ENCODE assay signal across 8 cellular contexts in genomic region chr10:34638405-34639054, GRCh38.
DNase-seq lines count a peak whose midpoint lies in the region; ATAC-seq and TF ChIP-seq lines count a peak whose summit lies in the region.

No MANE protein-coding gene starts in this region.

- DNase-seq in DMS153 treated with DMSO at 0.1 percent for 48 hours (lab: John Stamatoyannopoulos, UW; ENCODE audit: unreplicated experiment): peak; percentile 8
- DNase-seq in DMS153 (lab: John Stamatoyannopoulos, UW): no peak
- peak; percentile 29 for DNase-seq in NCI-H748 treated with DMSO at 0.1 percent for 48 hours (lab: John Stamatoyannopoulos, UW)
- peak; percentile 31 to 35 for DNase-seq in activated CD8-positive, alpha-beta memory T cell treated with anti-CD3 and anti-CD28 coated beads for 4 hours (ENCODE audit: low read depth in 2 of 2)
- peak; percentile 84 for DNase-seq in endothelial cell (ENCODE audit: low spot score)
- peak; percentile 83 for DNase-seq in mucosa of gallbladder (ENCODE audit: low spot score)
- DNase-seq in stimulated activated CD8-positive, alpha-beta memory T cell treated with anti-CD3 and anti-CD28 coated beads, Interleukin-7, amount 100 ng/mL, for 1 hour (ENCODE audit: low read depth in 2 of 2): peak; percentile 19 to 34

- H3K27ac Mint-ChIP-seq in endothelial cell (ENCODE audit: unreplicated experiment): peak overlapping the region; percentile 70

- H3K9me3 Mint-ChIP-seq in endothelial cell (ENCODE audit: unreplicated experiment): no peaks in the 10 kb centered on the region

- H3K36me3 Mint-ChIP-seq in endothelial cell (ENCODE audit: low read depth, unreplicated experiment): no peaks in the 10 kb centered on the region

- peaks cover 4% of the 10 kb centered on the region for H3K27me3 Mint-ChIP-seq in endothelial cell (ENCODE audit: unreplicated experiment)

- H3K4me3 Mint-ChIP-seq in endothelial cell (ENCODE audit: unreplicated experiment): no peak overlapping the region

- peak; percentile 93 for TF ChIP-seq CTCF in endothelial cell (IDR thresholded peaks at IDR 0.05; ENCODE audit: unreplicated experiment)

- H3K4me1 Mint-ChIP-seq in endothelial cell (ENCODE audit: unreplicated experiment): peaks cover 58% of the 10 kb centered on the region

- peak; percentile 54 for ATAC-seq in HG03196 (IDR thresholded peaks at IDR 0.05; ENCODE audit: unreplicated experiment)
